8 cellular contexts compared by ENCODE assay signal in the genomic region with DNA sequence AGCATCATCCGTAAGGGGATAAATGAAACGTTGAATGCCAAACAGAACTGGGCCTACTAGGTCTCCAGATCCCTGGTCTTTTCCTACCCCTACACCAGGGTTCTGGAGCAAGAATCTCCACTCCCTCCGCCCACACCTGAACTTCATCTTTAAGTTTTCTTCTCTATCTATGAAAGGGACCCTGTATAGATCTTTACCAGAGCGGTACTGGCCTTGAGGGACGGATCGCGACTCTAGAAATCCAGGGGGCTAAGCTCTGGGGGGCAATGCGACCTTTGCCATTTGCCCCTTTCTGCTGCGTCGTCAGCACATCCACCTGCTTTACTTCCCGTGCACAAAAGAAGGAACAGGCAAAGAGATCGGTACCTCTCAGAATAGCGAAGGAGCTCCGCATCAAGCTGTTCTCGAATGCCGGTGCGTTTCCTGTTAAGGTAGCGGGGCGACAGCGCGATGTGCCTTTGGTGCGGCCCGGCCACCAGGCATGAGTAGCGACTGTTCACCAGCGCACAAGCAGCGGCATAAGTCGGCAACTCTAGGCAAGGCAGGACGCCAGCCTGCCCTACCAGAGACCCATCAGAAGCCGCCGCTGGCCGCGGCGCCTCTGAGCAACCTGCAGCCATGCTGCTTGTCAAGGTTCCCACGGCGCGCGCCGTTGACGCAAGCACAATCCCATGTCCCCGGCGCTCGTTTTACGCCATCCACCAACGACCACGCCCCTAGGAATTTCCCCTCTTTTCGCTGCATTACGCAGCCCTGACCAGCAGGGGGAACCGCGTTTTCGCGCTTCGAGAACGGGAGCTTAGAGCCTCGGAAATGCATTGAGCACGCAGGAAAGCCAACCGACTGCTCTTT. TPM values are rescaled to one million over a fixed set of nuclear protein-coding genes. Genes with fewer than 3 reads are reported as not detected.
DNase-seq lines count a peak whose midpoint lies in the region; ATAC-seq and TF ChIP-seq lines count a peak whose summit lies in the region.

A gene with protein sequence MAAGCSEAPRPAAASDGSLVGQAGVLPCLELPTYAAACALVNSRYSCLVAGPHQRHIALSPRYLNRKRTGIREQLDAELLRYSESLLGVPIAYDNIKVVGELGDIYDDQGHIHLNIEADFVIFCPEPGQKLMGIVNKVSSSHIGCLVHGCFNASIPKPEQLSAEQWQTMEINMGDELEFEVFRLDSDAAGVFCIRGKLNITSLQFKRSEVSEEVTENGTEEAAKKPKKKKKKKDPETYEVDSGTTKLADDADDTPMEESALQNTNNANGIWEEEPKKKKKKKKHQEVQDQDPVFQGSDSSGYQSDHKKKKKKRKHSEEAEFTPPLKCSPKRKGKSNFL (minus strand): TSS at position 641 of the 852 bp plus-strand sequence. CDS start 21 bp downstream, at position 620.

- peak within 1 kb of the TSS; percentile 97 for H3K4me3 ChIP-seq in LNCaP clone FGC (ENCODE audit: low read depth, low read length)

- no peaks in the 10 kb centered on the region for H3K36me3 ChIP-seq in ES-I3 (ENCODE audit: insufficient read depth, low read length)

- intact Hi-C loops in natural killer cell (cut with micrococcal nuclease): loop anchor here (1.0 kb wide), 1 partner anchor 890 kb away; no protein-coding TSS in a partner anchor

- H3K9me3 Mint-ChIP-seq in activated T-helper 17 cell treated with anti-CD3 and anti-CD28 coated beads, Interleukin-2, amount 50 U/mL, for 72 hours: no peaks in the 10 kb centered on the region
- H3K9me3 Mint-ChIP-seq in natural killer cell: no peaks in the 10 kb centered on the region

- peak within 1 kb of the TSS; percentile 95 for H3K27ac Mint-ChIP-seq in activated T-helper 17 cell treated with anti-CD3 and anti-CD28 coated beads, Interleukin-2, amount 50 U/mL, for 72 hours
- peak within 1 kb of the TSS; percentile 94 to 96 for H3K27ac Mint-ChIP-seq in natural killer cell

- peak within 1 kb of the TSS; percentile 98 for H3K4me3 Mint-ChIP-seq in activated T-helper 17 cell treated with anti-CD3 and anti-CD28 coated beads, Interleukin-2, amount 50 U/mL, for 72 hours
- H3K4me3 Mint-ChIP-seq in natural killer cell: peak within 1 kb of the TSS; percentile 95

- H3K4me1 ChIP-seq in ES-I3 (ENCODE audit: insufficient read depth, low read length): peaks cover 12% of the 10 kb centered on the region; the same call in 1 of the 2 replicates

- ATAC-seq in activated T-helper 17 cell treated with anti-CD3 and anti-CD28 coated beads, Interleukin-2, amount 50 U/mL, for 72 hours (replicated peaks): peak; percentile 99
- peak; percentile 95 to 99 (median 96) for ATAC-seq in natural killer cell

- TF ChIP-seq CTCF in LNCaP clone FGC (IDR thresholded peaks at IDR 0.05; ENCODE audit: control insufficient read depth, extremely low read depth, insufficient read depth): peak; percentile 97
- peak; percentile 96 for TF ChIP-seq CTCF in RWPE1 (conservative IDR thresholded peaks at IDR 0.05; ENCODE audit: low read depth)
- TF ChIP-seq CTCF in natural killer cell (IDR thresholded peaks at IDR 0.05): peak; percentile 84

- H3K36me3 Mint-ChIP-seq in activated T-helper 17 cell treated with anti-CD3 and anti-CD28 coated beads, Interleukin-2, amount 50 U/mL, for 72 hours (ENCODE audit: low read depth): peaks cover 14% of the 10 kb centered on the region
- H3K36me3 Mint-ChIP-seq in natural killer cell: no peaks in the 10 kb centered on the region

- CTCF ChIA-PET in RWPE1 (lab: Yijun Ruan, JAX): interaction anchor here (0.5 to 1.6 kb wide), 12 partner anchors 8 to 1689 kb away, joined by 3 to 11 read pairs (median 4); no protein-coding TSS in a partner anchor

- POLR2A ChIA-PET in RWPE1 (lab: Yijun Ruan, JAX; ENCODE audit: low non-redundant PET): no interaction called here

- no peaks in the 10 kb centered on the region for H3K27me3 Mint-ChIP-seq in activated T-helper 17 cell treated with anti-CD3 and anti-CD28 coated beads, Interleukin-2, amount 50 U/mL, for 72 hours
- H3K27me3 Mint-ChIP-seq in natural killer cell (ENCODE audit: low read depth in 2 of 2): peaks cover 0 to 14% of the 10 kb centered on the region in 2 donors

- H3K4me1 Mint-ChIP-seq in activated T-helper 17 cell treated with anti-CD3 and anti-CD28 coated beads, Interleukin-2, amount 50 U/mL, for 72 hours: peaks cover 10% of the 10 kb centered on the region
- peaks cover 37 to 43% of the 10 kb centered on the region in 2 donors for H3K4me1 Mint-ChIP-seq in natural killer cell

- peak; percentile 99 for DNase-seq in H4 (ENCODE audit: low spot score)
- DNase-seq in LNCaP clone FGC (ENCODE audit: low read depth): peak; percentile 89
- DNase-seq in RWPE1 (ENCODE audit: low spot score): peak; percentile 93
- peak; percentile 97 for DNase-seq in fibroblast of peridontal ligament (ENCODE audit: extremely low read depth)
- DNase-seq in natural killer cell: peak; percentile 91
- DNase-seq in stimulated activated naive CD4-positive, alpha-beta T cell treated with Interleukin-2 at 50 U/mL for 16 hours (lab: John Stamatoyannopoulos, UW): peak; percentile 84

- H3K27ac ChIP-seq in RWPE1: peak within 1 kb of the TSS; percentile 63

- peak within 1 kb of the TSS; percentile 77 for H3K9ac ChIP-seq in ES-I3 (ENCODE audit: low read depth, low read length)

- H3K9me3 ChIP-seq in ES-I3 (ENCODE audit: control insufficient read depth, insufficient read depth, low read length): no peaks in the 10 kb centered on the region

RNA-seq across cellular contexts. Expression of the gene that starts here (rescaled TPM):
- total RNA-seq in H4 (2014; rRNA removed; shearing (Covaris generic)): 61.5 and 74.3 TPM in 2 replicates
- 10 to 100 TPM; 15.0 to 26.9 TPM for total RNA-seq in activated T-helper 17 cell treated with anti-CD3 and anti-CD28 coated beads, Interleukin-2, amount 50 U/mL, for 72 hours
- total RNA-seq in natural killer cell: 10 to 100 TPM; 25.9 to 38.5 (median 31.3) TPM

Comparison
In these comparisons a context has a peak if more than half of its experiments do, and no peak if none do; other contexts are left out.
1. Peak in every context shown above with its lines: DNase-seq, ATAC-seq, H3K4me3 ChIP-seq and H3K27ac ChIP-seq.